ENCODE assay signal across 21 cellular contexts in genomic region chr14:99146991-99147740, GRCh38.
"Had no signal": no experiment of that assay in that cellular context is flagged by ENCODE, and none has a peak within 500 bp of the region (broad histone marks: within the 10 kb centered on the region; RNA-seq: fewer than 3 reads in every experiment).

No MANE protein-coding gene starts in this region.

- DNase-seq: erythroblast; foreskin keratinocyte; immature natural killer cell; kidney; left cardiac atrium; left ventricle myocardium inferior; lower lobe of right lung; midbrain; nephron progenitor cell; pancreas; right cardiac atrium; stimulated activated CD4-positive, alpha-beta T cell treated with anti-CD3 and anti-CD28 coated beads, Interleukin-2, amount 100 ng/mL, for 48 hours; testis had no signal

- H3K4me3 ChIP-seq: left ventricle myocardium inferior, lower lobe of right lung, pancreas, smooth muscle cell, testis, tibial nerve had no signal

- H3K27ac ChIP-seq: foreskin keratinocyte, left ventricle myocardium inferior, lower lobe of right lung, neutrophil, pancreas, testis, tibial nerve had no signal

- H3K27me3 Mint-ChIP-seq: memory B cell; stimulated activated naive CD8-positive, alpha-beta T cell treated with anti-CD3 and anti-CD28 coated beads, Interleukin-15, Interleukin-2, amounts not matched to agents 100 ng/mL and 50 ng/mL, for 24 hours had no signal

- H3K4me1 ChIP-seq: foreskin keratinocyte, left ventricle myocardium inferior, lower lobe of right lung, pancreas, testis, tibial nerve had no signal

- H3K9me3 Mint-ChIP-seq: dendritic cell treated with granulocyte-macrophage colony-stimulating factor and Interleukin-4, amounts not matched to agents 40 ng/mL and 50 ng/mL, for 4 days; immature natural killer cell; memory B cell; nephron progenitor cell; stimulated activated effector memory CD8-positive, alpha-beta T cell treated with anti-CD3 and anti-CD28 coated beads, Interleukin-12 subunit alpha, Interleukin-12 subunit beta, amount 100 ng/mL, for 72 hours; stimulated activated naive CD8-positive, alpha-beta T cell treated with anti-CD3 and anti-CD28 coated beads, Interleukin-15, Interleukin-2, amounts not matched to agents 100 ng/mL and 50 ng/mL, for 24 hours had no signal

- H3K27ac Mint-ChIP-seq: dendritic cell treated with granulocyte-macrophage colony-stimulating factor and Interleukin-4, amounts not matched to agents 40 ng/mL and 50 ng/mL, for 4 days; immature natural killer cell; memory B cell; nephron progenitor cell; progenitor cell of endocrine pancreas; stimulated activated effector memory CD8-positive, alpha-beta T cell treated with anti-CD3 and anti-CD28 coated beads, Interleukin-12 subunit alpha, Interleukin-12 subunit beta, amount 100 ng/mL, for 72 hours; stimulated activated naive CD8-positive, alpha-beta T cell treated with anti-CD3 and anti-CD28 coated beads, Interleukin-15, Interleukin-2, amounts not matched to agents 100 ng/mL and 50 ng/mL, for 24 hours had no signal

- H3K9me3 ChIP-seq: left ventricle myocardium inferior, lower lobe of right lung, neutrophil, pancreas, testis, tibial nerve had no signal

- ATAC-seq: foreskin keratinocyte; left cardiac atrium; lower lobe of right lung; pancreas; right cardiac atrium; stimulated activated effector memory CD8-positive, alpha-beta T cell treated with anti-CD3 and anti-CD28 coated beads, Interleukin-12 subunit alpha, Interleukin-12 subunit beta, amount 100 ng/mL, for 72 hours had no signal

- H3K27me3 ChIP-seq: pancreas, testis, tibial nerve had no signal

- H3K36me3 Mint-ChIP-seq: immature natural killer cell; memory B cell; stimulated activated effector memory CD8-positive, alpha-beta T cell treated with anti-CD3 and anti-CD28 coated beads, Interleukin-12 subunit alpha, Interleukin-12 subunit beta, amount 100 ng/mL, for 72 hours had no signal

- H3K4me3 Mint-ChIP-seq: dendritic cell treated with granulocyte-macrophage colony-stimulating factor and Interleukin-4, amounts not matched to agents 40 ng/mL and 50 ng/mL, for 4 days; immature natural killer cell; memory B cell; nephron progenitor cell; stimulated activated effector memory CD8-positive, alpha-beta T cell treated with anti-CD3 and anti-CD28 coated beads, Interleukin-12 subunit alpha, Interleukin-12 subunit beta, amount 100 ng/mL, for 72 hours; stimulated activated naive CD8-positive, alpha-beta T cell treated with anti-CD3 and anti-CD28 coated beads, Interleukin-15, Interleukin-2, amounts not matched to agents 100 ng/mL and 50 ng/mL, for 24 hours had no signal

- H3K4me1 Mint-ChIP-seq: memory B cell had no signal

- H3K36me3 ChIP-seq: left ventricle myocardium inferior, lower lobe of right lung, neutrophil, pancreas, tibial nerve had no signal
